In the genomic region with DNA sequence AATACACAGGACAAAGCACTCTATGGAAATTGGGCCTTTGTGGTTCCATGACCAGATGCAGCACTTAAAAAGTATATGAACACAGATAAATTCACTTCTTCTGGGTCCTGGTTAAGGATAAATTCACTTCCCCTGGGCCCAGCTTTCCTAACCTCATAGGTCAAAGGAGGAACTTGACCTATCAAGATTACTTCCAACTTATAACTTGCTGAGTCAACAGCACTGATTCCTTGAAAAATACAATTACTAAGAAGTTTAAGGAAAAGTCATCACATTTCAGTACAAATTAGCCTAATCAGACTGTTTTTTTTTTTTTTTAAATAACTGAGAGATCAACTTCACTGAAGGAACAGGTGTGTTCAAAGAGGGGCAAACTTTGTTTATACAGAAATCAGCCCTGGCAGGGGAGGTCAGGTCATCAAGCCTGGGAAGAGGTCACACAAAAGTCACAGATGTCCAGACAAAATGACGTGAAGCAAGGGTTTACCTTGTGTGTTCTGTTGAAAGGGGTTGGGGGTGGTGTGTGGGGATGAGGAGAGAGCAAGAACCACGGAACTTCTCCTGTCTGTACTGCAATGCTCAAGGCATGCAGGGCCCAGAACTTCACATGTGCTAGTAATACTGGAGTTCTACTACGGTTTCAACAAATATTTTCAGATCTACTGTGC, we compare ENCODE assay signal across 21 cellular contexts.
"Had no signal": no experiment of that assay in that cellular context is flagged by ENCODE, and none has a peak within 500 bp of the region (broad histone marks: within the 10 kb centered on the region; RNA-seq: fewer than 3 reads in every experiment).

No MANE protein-coding gene starts in this region.

- H3K4me1 Mint-ChIP-seq: activated naive CD8-positive, alpha-beta T cell treated with anti-CD3 and anti-CD28 coated beads, Interleukin-2, amount 10 ng/mL, durations not matched to agents 7 days and 5 days; brain; nephron; stimulated activated naive CD8-positive, alpha-beta T cell treated with anti-CD3 and anti-CD28 coated beads, Interleukin-15, amount 100 ng/mL, for 72 hours had no signal

- H3K4me3 ChIP-seq: coronary artery, esophagus muscularis mucosa, lower lobe of right lung, prostate gland, right atrium auricular region, skin epidermis, vagina had no signal

- H3K4me3 Mint-ChIP-seq: activated CD4-positive, alpha-beta memory T cell treated with anti-CD3 and anti-CD28 coated beads for 36 hours; activated naive CD8-positive, alpha-beta T cell treated with anti-CD3 and anti-CD28 coated beads, Interleukin-2, amount 10 ng/mL, durations not matched to agents 7 days and 5 days; brain; nephron; stimulated activated naive CD8-positive, alpha-beta T cell treated with anti-CD3 and anti-CD28 coated beads, Interleukin-15, amount 100 ng/mL, for 72 hours had no signal

- H3K27ac ChIP-seq: coronary artery, esophagus muscularis mucosa, lower lobe of right lung, prostate gland, right atrium auricular region, skin epidermis, vagina, WERI-Rb-1 had no signal

- H3K27ac Mint-ChIP-seq: activated CD4-positive, alpha-beta memory T cell treated with anti-CD3 and anti-CD28 coated beads for 36 hours; activated naive CD8-positive, alpha-beta T cell treated with anti-CD3 and anti-CD28 coated beads, Interleukin-2, amount 10 ng/mL, durations not matched to agents 7 days and 5 days; activated T-helper 2 cell treated with anti-CD3 and anti-CD28 coated beads, Interferon-gamma antibody, Interleukin-2, Interleukin-4, amounts not matched to agents 10 μg/mL and 5 μg/mL and 100 μg/mL, durations not matched to agents 14 hours and 24 hours and 36 hours; nephron had no signal

- H3K27me3 Mint-ChIP-seq: activated CD4-positive, alpha-beta memory T cell treated with anti-CD3 and anti-CD28 coated beads for 36 hours; activated naive CD8-positive, alpha-beta T cell treated with anti-CD3 and anti-CD28 coated beads, Interleukin-2, amount 10 ng/mL, durations not matched to agents 7 days and 5 days; brain; stimulated activated naive CD8-positive, alpha-beta T cell treated with anti-CD3 and anti-CD28 coated beads, Interleukin-15, amount 100 ng/mL, for 72 hours had no signal

- H3K27me3 ChIP-seq: esophagus muscularis mucosa, right atrium auricular region, vagina had no signal

- H3K9me3 Mint-ChIP-seq: activated CD4-positive, alpha-beta memory T cell treated with anti-CD3 and anti-CD28 coated beads for 36 hours; activated naive CD8-positive, alpha-beta T cell treated with anti-CD3 and anti-CD28 coated beads, Interleukin-2, amount 10 ng/mL, durations not matched to agents 7 days and 5 days; activated T-helper 2 cell treated with anti-CD3 and anti-CD28 coated beads, Interferon-gamma antibody, Interleukin-2, Interleukin-4, amounts not matched to agents 10 μg/mL and 5 μg/mL and 100 μg/mL, durations not matched to agents 14 hours and 24 hours and 36 hours; stimulated activated naive CD8-positive, alpha-beta T cell treated with anti-CD3 and anti-CD28 coated beads, Interleukin-15, amount 100 ng/mL, for 72 hours had no signal

- DNase-seq: activated CD4-positive, alpha-beta memory T cell treated with anti-CD3 and anti-CD28 coated beads for 36 hours; activated naive CD4-positive, alpha-beta T cell treated with Interleukin-2 at 50 U/mL for 16 hours; activated naive CD8-positive, alpha-beta T cell treated with anti-CD3 and anti-CD28 coated beads, Interleukin-2, amount 10 ng/mL, durations not matched to agents 7 days and 5 days; activated T-cell treated with anti-CD3 and anti-CD28 coated beads, Interleukin-2, amount 50 U/mL, for 1 hour; central memory CD4-positive, alpha-beta T cell; lower lobe of right lung; midbrain; stimulated activated CD4-positive, alpha-beta T cell treated with anti-CD3 and anti-CD28 coated beads, Interleukin-4, amount 100 ng/mL, for 1 hour; stimulated activated naive CD8-positive, alpha-beta T cell treated with anti-CD3 and anti-CD28 coated beads, Interleukin-15, amount 100 ng/mL, for 72 hours; SW 1271; trophoblast cell; WERI-Rb-1 had no signal

- H3K4me1 ChIP-seq: prostate gland, right atrium auricular region, vagina had no signal

- ATAC-seq: lower lobe of right lung; stimulated activated naive CD8-positive, alpha-beta T cell treated with anti-CD3 and anti-CD28 coated beads, Interleukin-15, amount 100 ng/mL, for 72 hours had no signal
